1 cellular context compared by ENCODE assay signal in the genomic region with DNA sequence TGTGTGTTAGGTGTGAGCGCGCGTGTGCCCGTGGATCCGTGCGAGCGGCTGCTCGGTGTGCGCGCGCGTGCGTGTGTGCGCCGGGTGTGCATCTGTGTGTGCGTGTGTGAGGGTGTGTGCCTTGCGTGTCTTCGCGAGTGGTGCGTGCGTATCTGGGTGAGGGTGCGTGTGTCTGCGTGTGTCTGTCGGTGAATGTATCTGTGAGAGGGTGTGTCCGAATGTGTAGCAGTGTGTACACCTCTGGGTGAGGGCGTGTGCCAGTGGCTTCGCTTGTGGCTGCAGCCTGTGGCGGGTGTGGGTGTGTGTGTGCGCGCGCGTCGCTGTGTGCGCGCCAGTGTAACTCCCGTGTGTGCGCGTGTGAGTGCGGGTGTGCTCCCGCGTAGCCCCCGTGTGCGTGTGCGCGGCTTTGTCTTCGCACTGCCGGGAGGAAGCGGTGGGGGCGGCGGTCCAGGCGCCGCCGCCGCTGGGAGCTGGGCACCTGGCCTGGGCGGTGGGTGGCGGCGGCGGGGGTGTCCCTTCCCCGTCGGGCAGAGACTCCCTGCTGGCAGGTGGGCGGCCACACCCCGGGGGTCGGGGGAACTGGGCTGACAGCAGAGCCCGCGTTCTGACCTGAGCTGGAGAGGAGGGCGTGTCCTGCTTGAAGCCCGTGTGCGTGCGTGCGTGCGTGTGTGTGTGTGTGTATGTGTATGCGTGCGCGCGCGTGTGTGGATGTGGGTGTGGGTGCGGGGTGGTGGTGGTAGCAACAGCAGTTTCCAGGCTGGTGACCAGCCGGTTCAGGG.
TF ChIP-seq lines count a peak whose summit lies in the region.

No MANE protein-coding gene starts in this region.

TF ChIP-seq in HepG2, 621 proteins besides CTCF, POLR2A, EP300 and RAD21 (continued from another document and continues in another):
- TF ChIP-seq, protein P1, sequence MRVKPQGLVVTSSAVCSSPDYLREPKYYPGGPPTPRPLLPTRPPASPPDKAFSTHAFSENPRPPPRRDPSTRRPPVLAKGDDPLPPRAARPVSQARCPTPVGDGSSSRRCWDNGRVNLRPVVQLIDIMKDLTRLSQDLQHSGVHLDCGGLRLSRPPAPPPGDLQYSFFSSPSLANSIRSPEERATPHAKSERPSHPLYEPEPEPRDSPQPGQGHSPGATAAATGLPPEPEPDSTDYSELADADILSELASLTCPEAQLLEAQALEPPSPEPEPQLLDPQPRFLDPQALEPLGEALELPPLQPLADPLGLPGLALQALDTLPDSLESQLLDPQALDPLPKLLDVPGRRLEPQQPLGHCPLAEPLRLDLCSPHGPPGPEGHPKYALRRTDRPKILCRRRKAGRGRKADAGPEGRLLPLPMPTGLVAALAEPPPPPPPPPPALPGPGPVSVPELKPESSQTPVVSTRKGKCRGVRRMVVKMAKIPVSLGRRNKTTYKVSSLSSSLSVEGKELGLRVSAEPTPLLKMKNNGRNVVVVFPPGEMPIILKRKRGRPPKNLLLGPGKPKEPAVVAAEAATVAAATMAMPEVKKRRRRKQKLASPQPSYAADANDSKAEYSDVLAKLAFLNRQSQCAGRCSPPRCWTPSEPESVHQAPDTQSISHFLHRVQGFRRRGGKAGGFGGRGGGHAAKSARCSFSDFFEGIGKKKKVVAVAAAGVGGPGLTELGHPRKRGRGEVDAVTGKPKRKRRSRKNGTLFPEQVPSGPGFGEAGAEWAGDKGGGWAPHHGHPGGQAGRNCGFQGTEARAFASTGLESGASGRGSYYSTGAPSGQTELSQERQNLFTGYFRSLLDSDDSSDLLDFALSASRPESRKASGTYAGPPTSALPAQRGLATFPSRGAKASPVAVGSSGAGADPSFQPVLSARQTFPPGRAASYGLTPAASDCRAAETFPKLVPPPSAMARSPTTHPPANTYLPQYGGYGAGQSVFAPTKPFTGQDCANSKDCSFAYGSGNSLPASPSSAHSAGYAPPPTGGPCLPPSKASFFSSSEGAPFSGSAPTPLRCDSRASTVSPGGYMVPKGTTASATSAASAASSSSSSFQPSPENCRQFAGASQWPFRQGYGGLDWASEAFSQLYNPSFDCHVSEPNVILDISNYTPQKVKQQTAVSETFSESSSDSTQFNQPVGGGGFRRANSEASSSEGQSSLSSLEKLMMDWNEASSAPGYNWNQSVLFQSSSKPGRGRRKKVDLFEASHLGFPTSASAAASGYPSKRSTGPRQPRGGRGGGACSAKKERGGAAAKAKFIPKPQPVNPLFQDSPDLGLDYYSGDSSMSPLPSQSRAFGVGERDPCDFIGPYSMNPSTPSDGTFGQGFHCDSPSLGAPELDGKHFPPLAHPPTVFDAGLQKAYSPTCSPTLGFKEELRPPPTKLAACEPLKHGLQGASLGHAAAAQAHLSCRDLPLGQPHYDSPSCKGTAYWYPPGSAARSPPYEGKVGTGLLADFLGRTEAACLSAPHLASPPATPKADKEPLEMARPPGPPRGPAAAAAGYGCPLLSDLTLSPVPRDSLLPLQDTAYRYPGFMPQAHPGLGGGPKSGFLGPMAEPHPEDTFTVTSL (CRISPR knock-in tag; IDR thresholded peaks at IDR 0.05; ENCODE audit: borderline replicate concordance): no peak
- TF ChIP-seq, protein P2, sequence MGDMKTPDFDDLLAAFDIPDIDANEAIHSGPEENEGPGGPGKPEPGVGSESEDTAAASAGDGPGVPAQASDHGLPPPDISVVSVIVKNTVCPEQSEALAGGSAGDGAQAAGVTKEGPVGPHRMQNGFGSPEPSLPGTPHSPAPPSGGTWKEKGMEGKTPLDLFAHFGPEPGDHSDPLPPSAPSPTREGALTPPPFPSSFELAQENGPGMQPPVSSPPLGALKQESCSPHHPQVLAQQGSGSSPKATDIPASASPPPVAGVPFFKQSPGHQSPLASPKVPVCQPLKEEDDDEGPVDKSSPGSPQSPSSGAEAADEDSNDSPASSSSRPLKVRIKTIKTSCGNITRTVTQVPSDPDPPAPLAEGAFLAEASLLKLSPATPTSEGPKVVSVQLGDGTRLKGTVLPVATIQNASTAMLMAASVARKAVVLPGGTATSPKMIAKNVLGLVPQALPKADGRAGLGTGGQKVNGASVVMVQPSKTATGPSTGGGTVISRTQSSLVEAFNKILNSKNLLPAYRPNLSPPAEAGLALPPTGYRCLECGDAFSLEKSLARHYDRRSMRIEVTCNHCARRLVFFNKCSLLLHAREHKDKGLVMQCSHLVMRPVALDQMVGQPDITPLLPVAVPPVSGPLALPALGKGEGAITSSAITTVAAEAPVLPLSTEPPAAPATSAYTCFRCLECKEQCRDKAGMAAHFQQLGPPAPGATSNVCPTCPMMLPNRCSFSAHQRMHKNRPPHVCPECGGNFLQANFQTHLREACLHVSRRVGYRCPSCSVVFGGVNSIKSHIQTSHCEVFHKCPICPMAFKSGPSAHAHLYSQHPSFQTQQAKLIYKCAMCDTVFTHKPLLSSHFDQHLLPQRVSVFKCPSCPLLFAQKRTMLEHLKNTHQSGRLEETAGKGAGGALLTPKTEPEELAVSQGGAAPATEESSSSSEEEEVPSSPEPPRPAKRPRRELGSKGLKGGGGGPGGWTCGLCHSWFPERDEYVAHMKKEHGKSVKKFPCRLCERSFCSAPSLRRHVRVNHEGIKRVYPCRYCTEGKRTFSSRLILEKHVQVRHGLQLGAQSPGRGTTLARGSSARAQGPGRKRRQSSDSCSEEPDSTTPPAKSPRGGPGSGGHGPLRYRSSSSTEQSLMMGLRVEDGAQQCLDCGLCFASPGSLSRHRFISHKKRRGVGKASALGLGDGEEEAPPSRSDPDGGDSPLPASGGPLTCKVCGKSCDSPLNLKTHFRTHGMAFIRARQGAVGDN (CRISPR knock-in tag; IDR thresholded peaks at IDR 0.05): peak; percentile 62
- TF ChIP-seq PHF5A (CRISPR knock-in tag; IDR thresholded peaks at IDR 0.05; ENCODE audit: low read depth, unreplicated experiment) (no peak), ZSCAN25 (CRISPR knock-in tag; IDR thresholded peaks at IDR 0.05) (no peak), RCOR2 (CRISPR knock-in tag; IDR thresholded peaks at IDR 0.05) (no peak), HNRNPL (IDR thresholded peaks at IDR 0.05; ENCODE audit: low read depth, low read length) (0 out of 2 replicates have a peak, but pooled peaks have one; percentile 11), ZNF260 (CRISPR knock-in tag; IDR thresholded peaks at IDR 0.05; ENCODE audit: borderline replicate concordance, low read depth) (no peak), ASH2L (IDR thresholded peaks at IDR 0.05; ENCODE audit: insufficient read length, low read depth, low read length) (no peak), RBM39 (IDR thresholded peaks at IDR 0.05; ENCODE audit: low read depth, low read length, poor library complexity, severe bottlenecking) (peak; percentile 38), SMARCC2 (IDR thresholded peaks at IDR 0.05) (no peak), MZF1 (CRISPR knock-in tag; IDR thresholded peaks at IDR 0.05; ENCODE audit: borderline replicate concordance) (no peak), HDAC2 (CRISPR knock-in tag; IDR thresholded peaks at IDR 0.05) (no peak), ZNF451 (CRISPR knock-in tag; IDR thresholded peaks at IDR 0.05) (0 out of 2 replicates have a peak, but pooled peaks have one; percentile 3), NFYC (CRISPR knock-in tag; IDR thresholded peaks at IDR 0.05) (no peak), MTF2 (CRISPR knock-in tag; IDR thresholded peaks at IDR 0.05; ENCODE audit: borderline replicate concordance) (peak; percentile 100), YEATS2 (CRISPR knock-in tag; IDR thresholded peaks at IDR 0.05; ENCODE audit: borderline replicate concordance) (no peak), THYN1 (CRISPR knock-in tag; IDR thresholded peaks at IDR 0.05; ENCODE audit: borderline replicate concordance, low read depth) (no peak), FLYWCH1 (CRISPR knock-in tag; IDR thresholded peaks at IDR 0.05) (no peak), KLF13 (CRISPR knock-in tag; IDR thresholded peaks at IDR 0.05) (no peak)
- TF ChIP-seq, protein P3, sequence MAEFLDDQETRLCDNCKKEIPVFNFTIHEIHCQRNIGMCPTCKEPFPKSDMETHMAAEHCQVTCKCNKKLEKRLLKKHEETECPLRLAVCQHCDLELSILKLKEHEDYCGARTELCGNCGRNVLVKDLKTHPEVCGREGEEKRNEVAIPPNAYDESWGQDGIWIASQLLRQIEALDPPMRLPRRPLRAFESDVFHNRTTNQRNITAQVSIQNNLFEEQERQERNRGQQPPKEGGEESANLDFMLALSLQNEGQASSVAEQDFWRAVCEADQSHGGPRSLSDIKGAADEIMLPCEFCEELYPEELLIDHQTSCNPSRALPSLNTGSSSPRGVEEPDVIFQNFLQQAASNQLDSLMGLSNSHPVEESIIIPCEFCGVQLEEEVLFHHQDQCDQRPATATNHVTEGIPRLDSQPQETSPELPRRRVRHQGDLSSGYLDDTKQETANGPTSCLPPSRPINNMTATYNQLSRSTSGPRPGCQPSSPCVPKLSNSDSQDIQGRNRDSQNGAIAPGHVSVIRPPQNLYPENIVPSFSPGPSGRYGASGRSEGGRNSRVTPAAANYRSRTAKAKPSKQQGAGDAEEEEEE (CRISPR knock-in tag; IDR thresholded peaks at IDR 0.05; ENCODE audit: borderline replicate concordance): no peak
- TF ChIP-seq, protein P4, sequence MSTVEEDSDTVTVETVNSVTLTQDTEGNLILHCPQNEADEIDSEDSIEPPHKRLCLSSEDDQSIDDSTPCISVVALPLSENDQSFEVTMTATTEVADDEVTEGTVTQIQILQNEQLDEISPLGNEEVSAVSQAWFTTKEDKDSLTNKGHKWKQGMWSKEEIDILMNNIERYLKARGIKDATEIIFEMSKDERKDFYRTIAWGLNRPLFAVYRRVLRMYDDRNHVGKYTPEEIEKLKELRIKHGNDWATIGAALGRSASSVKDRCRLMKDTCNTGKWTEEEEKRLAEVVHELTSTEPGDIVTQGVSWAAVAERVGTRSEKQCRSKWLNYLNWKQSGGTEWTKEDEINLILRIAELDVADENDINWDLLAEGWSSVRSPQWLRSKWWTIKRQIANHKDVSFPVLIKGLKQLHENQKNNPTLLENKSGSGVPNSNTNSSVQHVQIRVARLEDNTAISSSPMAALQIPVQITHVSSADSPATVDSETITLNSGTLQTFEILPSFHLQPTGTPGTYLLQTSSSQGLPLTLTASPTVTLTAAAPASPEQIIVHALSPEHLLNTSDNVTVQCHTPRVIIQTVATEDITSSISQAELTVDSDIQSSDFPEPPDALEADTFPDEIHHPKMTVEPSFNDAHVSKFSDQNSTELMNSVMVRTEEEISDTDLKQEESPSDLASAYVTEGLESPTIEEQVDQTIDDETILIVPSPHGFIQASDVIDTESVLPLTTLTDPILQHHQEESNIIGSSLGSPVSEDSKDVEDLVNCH (CRISPR knock-in tag; IDR thresholded peaks at IDR 0.05): no peak
- TF ChIP-seq, protein P5, sequence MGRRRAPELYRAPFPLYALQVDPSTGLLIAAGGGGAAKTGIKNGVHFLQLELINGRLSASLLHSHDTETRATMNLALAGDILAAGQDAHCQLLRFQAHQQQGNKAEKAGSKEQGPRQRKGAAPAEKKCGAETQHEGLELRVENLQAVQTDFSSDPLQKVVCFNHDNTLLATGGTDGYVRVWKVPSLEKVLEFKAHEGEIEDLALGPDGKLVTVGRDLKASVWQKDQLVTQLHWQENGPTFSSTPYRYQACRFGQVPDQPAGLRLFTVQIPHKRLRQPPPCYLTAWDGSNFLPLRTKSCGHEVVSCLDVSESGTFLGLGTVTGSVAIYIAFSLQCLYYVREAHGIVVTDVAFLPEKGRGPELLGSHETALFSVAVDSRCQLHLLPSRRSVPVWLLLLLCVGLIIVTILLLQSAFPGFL (CRISPR knock-in tag; IDR thresholded peaks at IDR 0.05): no peak
- TF ChIP-seq, protein P6, sequence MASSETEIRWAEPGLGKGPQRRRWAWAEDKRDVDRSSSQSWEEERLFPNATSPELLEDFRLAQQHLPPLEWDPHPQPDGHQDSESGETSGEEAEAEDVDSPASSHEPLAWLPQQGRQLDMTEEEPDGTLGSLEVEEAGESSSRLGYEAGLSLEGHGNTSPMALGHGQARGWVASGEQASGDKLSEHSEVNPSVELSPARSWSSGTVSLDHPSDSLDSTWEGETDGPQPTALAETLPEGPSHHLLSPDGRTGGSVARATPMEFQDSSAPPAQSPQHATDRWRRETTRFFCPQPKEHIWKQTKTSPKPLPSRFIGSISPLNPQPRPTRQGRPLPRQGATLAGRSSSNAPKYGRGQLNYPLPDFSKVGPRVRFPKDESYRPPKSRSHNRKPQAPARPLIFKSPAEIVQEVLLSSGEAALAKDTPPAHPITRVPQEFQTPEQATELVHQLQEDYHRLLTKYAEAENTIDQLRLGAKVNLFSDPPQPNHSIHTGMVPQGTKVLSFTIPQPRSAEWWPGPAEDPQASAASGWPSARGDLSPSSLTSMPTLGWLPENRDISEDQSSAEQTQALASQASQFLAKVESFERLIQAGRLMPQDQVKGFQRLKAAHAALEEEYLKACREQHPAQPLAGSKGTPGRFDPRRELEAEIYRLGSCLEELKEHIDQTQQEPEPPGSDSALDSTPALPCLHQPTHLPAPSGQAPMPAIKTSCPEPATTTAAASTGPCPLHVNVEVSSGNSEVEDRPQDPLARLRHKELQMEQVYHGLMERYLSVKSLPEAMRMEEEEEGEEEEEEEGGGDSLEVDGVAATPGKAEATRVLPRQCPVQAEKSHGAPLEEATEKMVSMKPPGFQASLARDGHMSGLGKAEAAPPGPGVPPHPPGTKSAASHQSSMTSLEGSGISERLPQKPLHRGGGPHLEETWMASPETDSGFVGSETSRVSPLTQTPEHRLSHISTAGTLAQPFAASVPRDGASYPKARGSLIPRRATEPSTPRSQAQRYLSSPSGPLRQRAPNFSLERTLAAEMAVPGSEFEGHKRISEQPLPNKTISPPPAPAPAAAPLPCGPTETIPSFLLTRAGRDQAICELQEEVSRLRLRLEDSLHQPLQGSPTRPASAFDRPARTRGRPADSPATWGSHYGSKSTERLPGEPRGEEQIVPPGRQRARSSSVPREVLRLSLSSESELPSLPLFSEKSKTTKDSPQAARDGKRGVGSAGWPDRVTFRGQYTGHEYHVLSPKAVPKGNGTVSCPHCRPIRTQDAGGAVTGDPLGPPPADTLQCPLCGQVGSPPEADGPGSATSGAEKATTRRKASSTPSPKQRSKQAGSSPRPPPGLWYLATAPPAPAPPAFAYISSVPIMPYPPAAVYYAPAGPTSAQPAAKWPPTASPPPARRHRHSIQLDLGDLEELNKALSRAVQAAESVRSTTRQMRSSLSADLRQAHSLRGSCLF (CRISPR knock-in tag; IDR thresholded peaks at IDR 0.05; ENCODE audit: borderline replicate concordance): no peak
- TF ChIP-seq, protein P7, sequence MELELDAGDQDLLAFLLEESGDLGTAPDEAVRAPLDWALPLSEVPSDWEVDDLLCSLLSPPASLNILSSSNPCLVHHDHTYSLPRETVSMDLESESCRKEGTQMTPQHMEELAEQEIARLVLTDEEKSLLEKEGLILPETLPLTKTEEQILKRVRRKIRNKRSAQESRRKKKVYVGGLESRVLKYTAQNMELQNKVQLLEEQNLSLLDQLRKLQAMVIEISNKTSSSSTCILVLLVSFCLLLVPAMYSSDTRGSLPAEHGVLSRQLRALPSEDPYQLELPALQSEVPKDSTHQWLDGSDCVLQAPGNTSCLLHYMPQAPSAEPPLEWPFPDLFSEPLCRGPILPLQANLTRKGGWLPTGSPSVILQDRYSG (CRISPR knock-in tag; IDR thresholded peaks at IDR 0.05): no peak
- TF ChIP-seq, protein P8, sequence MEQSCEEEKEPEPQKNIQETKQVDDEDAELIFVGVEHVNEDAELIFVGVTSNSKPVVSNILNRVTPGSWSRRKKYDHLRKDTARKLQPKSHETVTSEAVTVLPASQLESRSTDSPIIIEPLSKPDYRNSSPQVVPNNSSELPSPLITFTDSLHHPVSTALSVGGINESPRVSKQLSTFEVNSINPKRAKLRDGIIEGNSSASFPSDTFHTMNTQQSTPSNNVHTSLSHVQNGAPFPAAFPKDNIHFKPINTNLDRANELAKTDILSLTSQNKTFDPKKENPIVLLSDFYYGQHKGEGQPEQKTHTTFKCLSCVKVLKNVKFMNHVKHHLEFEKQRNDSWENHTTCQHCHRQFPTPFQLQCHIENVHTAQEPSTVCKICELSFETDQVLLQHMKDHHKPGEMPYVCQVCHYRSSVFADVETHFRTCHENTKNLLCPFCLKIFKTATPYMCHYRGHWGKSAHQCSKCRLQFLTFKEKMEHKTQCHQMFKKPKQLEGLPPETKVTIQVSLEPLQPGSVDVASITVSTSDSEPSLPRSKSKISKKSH (CRISPR knock-in tag; IDR thresholded peaks at IDR 0.05; ENCODE audit: borderline replicate concordance): 0 out of 2 replicates have a peak, but pooled peaks have one; percentile 21
- TF ChIP-seq, protein P9, sequence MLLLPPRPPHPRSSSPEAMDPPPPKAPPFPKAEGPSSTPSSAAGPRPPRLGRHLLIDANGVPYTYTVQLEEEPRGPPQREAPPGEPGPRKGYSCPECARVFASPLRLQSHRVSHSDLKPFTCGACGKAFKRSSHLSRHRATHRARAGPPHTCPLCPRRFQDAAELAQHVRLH (CRISPR knock-in tag; IDR thresholded peaks at IDR 0.05; ENCODE audit: borderline replicate concordance, low read depth): no peak
